Comparison of ENCODE assay signal across 11 cellular contexts in the genomic region with DNA sequence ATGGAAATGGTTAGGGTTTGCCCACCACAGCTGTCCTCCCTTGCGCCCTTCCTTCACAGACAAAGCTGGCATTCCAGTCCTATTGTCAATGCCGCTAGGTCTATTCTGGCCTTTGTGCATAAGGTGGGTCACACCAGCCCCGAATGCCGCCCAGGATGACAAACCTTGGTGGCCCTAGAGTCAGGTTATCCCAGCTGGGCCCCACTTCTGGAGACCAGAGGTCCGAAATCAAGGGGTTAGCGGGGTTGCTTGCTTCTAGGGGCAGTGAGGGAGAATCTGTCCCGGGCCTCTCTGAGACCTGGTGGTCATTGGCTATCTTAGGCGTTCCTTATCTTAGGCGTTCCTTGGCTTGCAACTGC.
A peak's percentile ranks its signal among the peaks of the same experiment; 100 is the strongest.
DNase-seq lines count a peak whose midpoint lies in the region; ATAC-seq and TF ChIP-seq lines count a peak whose summit lies in the region.
"Had no signal": no experiment of that assay in that cellular context is flagged by ENCODE, and none has a peak within 500 bp of the region (broad histone marks: within the 10 kb centered on the region; RNA-seq: fewer than 3 reads in every experiment).

No MANE protein-coding gene starts in this region.

- H3K14ac ChIP-seq in mesenchymal stem cell (ENCODE audit: low read length in 2 of 2): no peak overlapping the region

- no peak overlapping the region for H2BK5ac ChIP-seq in mesenchymal stem cell (ENCODE audit: low read depth, low read length, poor library complexity, severe bottlenecking)

- H3K79me1 ChIP-seq in mesenchymal stem cell (replicated peaks; ENCODE audit: low read length, poor library complexity, severe bottlenecking): no peaks in the 10 kb centered on the region

- H3K36me3 Mint-ChIP-seq in activated naive CD8-positive, alpha-beta T cell: no peaks in the 10 kb centered on the region
- no peaks in the 10 kb centered on the region for H3K36me3 Mint-ChIP-seq in activated naive CD8-positive, alpha-beta T cell treated with anti-CD3 and anti-CD28 coated beads for 36 hours
- H3K36me3 Mint-ChIP-seq in T-helper 17 cell (ENCODE audit: low read depth) (peaks cover 4% of the 10 kb centered on the region), endothelial cell (ENCODE audit: low read depth, unreplicated experiment) (no peaks in the 10 kb centered on the region)
- H3K36me3 Mint-ChIP-seq: CD4-positive, CD25-positive, alpha-beta regulatory T cell; WTC11 had no signal

- no peak overlapping the region for H3K4me2 ChIP-seq in mesenchymal stem cell (ENCODE audit: low read length, poor library complexity, severe bottlenecking)

- H3K36me3 ChIP-seq in mesenchymal stem cell (ENCODE audit: control insufficient read depth in 1 of 2, insufficient read depth in 2 of 2, low read depth in 1 of 2, low read length in 2 of 2): no peaks in the 10 kb centered on the region
- no peaks in the 10 kb centered on the region for H3K36me3 ChIP-seq in suprapubic skin

- H3K4me1 ChIP-seq in mesenchymal stem cell (ENCODE audit: control insufficient read depth, insufficient read depth, low read depth, low read length): peaks cover 9% of the 10 kb centered on the region
- H3K4me1 ChIP-seq in suprapubic skin: peaks cover 50% of the 10 kb centered on the region

- peaks cover 32% of the 10 kb centered on the region for H3K27me3 Mint-ChIP-seq in activated naive CD8-positive, alpha-beta T cell
- H3K27me3 Mint-ChIP-seq in activated naive CD8-positive, alpha-beta T cell treated with anti-CD3 and anti-CD28 coated beads for 36 hours: peaks cover 73% of the 10 kb centered on the region
- H3K27me3 Mint-ChIP-seq in T-helper 17 cell (peaks cover 33% of the 10 kb centered on the region), endothelial cell (ENCODE audit: unreplicated experiment) (peaks cover 8% of the 10 kb centered on the region)

- TF ChIP-seq POLR2A in suprapubic skin (IDR thresholded peaks at IDR 0.05): no peak

- no peak overlapping the region for H3K18ac ChIP-seq in mesenchymal stem cell (ENCODE audit: low read depth in 1 of 2, low read length in 2 of 2)

- DNase-seq in activated naive CD8-positive, alpha-beta T cell treated with anti-CD3 and anti-CD28 coated beads for 36 hours: no peak
- DNase-seq in T-helper 17 cell: no peak
- no peak for DNase-seq in mesenchymal stem cell
- no peak for DNase-seq in suprapubic skin (ENCODE audit: low spot score in 2 of 2)
- no peak for DNase-seq in endothelial cell (ENCODE audit: low spot score)
- DNase-seq in NCI-H1930 (lab: John Stamatoyannopoulos, UW): no peak
- no peak for DNase-seq in cerebellar cortex (ENCODE audit: low spot score)
- DNase-seq: NCI-H2029 treated with DMSO at 0.1 percent for 48 hours had no signal

- H3K27ac ChIP-seq in mesenchymal stem cell (ENCODE audit: low read length, poor library complexity, severe bottlenecking) (no peak overlapping the region), suprapubic skin (no peak overlapping the region)

- 61% methylated on average over 9 of the region's 9 CpGs for WGBS in mesenchymal stem cell
- WGBS in suprapubic skin: 78% methylated on average over 7 of the region's 9 CpGs

- ATAC-seq in T-helper 17 cell: no peak

- H2BK12ac ChIP-seq in mesenchymal stem cell (ENCODE audit: low read length in 2 of 2): no peak overlapping the region

- H3K23ac ChIP-seq in mesenchymal stem cell (ENCODE audit: low read length in 2 of 2): no peak overlapping the region

- H4K8ac ChIP-seq in mesenchymal stem cell (ENCODE audit: low read length): no peak overlapping the region

- peak overlapping the region; percentile 53 for H3K4me3 Mint-ChIP-seq in activated naive CD8-positive, alpha-beta T cell
- H3K4me3 Mint-ChIP-seq in activated naive CD8-positive, alpha-beta T cell treated with anti-CD3 and anti-CD28 coated beads for 36 hours: no peak overlapping the region
- peak overlapping the region; percentile 52 for H3K4me3 Mint-ChIP-seq in T-helper 17 cell
- H3K4me3 Mint-ChIP-seq in endothelial cell (ENCODE audit: unreplicated experiment): no peak overlapping the region

- TF ChIP-seq CTCF in suprapubic skin (IDR thresholded peaks at IDR 0.05): no peak
- TF ChIP-seq CTCF in endothelial cell (IDR thresholded peaks at IDR 0.05; ENCODE audit: unreplicated experiment): no peak

- no peak overlapping the region for H3K4ac ChIP-seq in mesenchymal stem cell (ENCODE audit: low read depth in 1 of 2, low read length in 2 of 2)

- peak overlapping the region; percentile 27 for H2AK5ac ChIP-seq in mesenchymal stem cell (ENCODE audit: low read length, severe bottlenecking)

- H3K4me1 Mint-ChIP-seq in activated naive CD8-positive, alpha-beta T cell (ENCODE audit: low read depth): peaks cover 21% of the 10 kb centered on the region
- peaks cover 14% of the 10 kb centered on the region for H3K4me1 Mint-ChIP-seq in activated naive CD8-positive, alpha-beta T cell treated with anti-CD3 and anti-CD28 coated beads for 36 hours
- H3K4me1 Mint-ChIP-seq in T-helper 17 cell: peaks cover 25% of the 10 kb centered on the region
- H3K4me1 Mint-ChIP-seq in endothelial cell (ENCODE audit: unreplicated experiment): peaks cover 11% of the 10 kb centered on the region

- no peak overlapping the region for H2BK120ac ChIP-seq in mesenchymal stem cell (ENCODE audit: low read depth, low read length)

- H4K91ac ChIP-seq in mesenchymal stem cell (ENCODE audit: low read length): no peak overlapping the region

- TF ChIP-seq EP300 in suprapubic skin (IDR thresholded peaks at IDR 0.05): no peak

- no peaks in the 10 kb centered on the region for H3K9me3 Mint-ChIP-seq in activated naive CD8-positive, alpha-beta T cell (ENCODE audit: low read depth)
- H3K9me3 Mint-ChIP-seq in activated naive CD8-positive, alpha-beta T cell treated with anti-CD3 and anti-CD28 coated beads for 36 hours: no peaks in the 10 kb centered on the region
- H3K9me3 Mint-ChIP-seq in endothelial cell (ENCODE audit: unreplicated experiment): no peaks in the 10 kb centered on the region
- H3K9me3 Mint-ChIP-seq: WTC11 had no signal

- no peak overlapping the region for H2AFZ ChIP-seq in mesenchymal stem cell (ENCODE audit: low read depth, low read length)

- H2BK15ac ChIP-seq in mesenchymal stem cell (ENCODE audit: low read depth, poor library complexity, severe bottlenecking): no peak overlapping the region

- no peaks in the 10 kb centered on the region for H3K9me3 ChIP-seq in T-helper 17 cell (ENCODE audit: control insufficient read depth, low read length, poor library complexity, severe bottlenecking)
- H3K9me3 ChIP-seq in mesenchymal stem cell (ENCODE audit: control insufficient read depth, low read length): no peaks in the 10 kb centered on the region
- no peaks in the 10 kb centered on the region for H3K9me3 ChIP-seq in suprapubic skin

- H3K27me3 ChIP-seq in mesenchymal stem cell (ENCODE audit: control insufficient read depth in 1 of 2, insufficient read depth in 1 of 2, low read length in 2 of 2) (peaks cover 0 to 19% of the 10 kb centered on the region in 2 experiments), suprapubic skin (peaks cover 33% of the 10 kb centered on the region)

- H3K4me3 ChIP-seq in mesenchymal stem cell (ENCODE audit: insufficient read depth in 1 of 2, low read depth in 1 of 2, low read length in 2 of 2) (no peak overlapping the region), suprapubic skin (peak overlapping the region; percentile 79)

- H3K9ac ChIP-seq in mesenchymal stem cell (ENCODE audit: low read length): no peak overlapping the region

- no peak overlapping the region for H3K27ac Mint-ChIP-seq in activated naive CD8-positive, alpha-beta T cell
- H3K27ac Mint-ChIP-seq in activated naive CD8-positive, alpha-beta T cell treated with anti-CD3 and anti-CD28 coated beads for 36 hours: no peak overlapping the region
- H3K27ac Mint-ChIP-seq in T-helper 17 cell: no peak overlapping the region
- no peak overlapping the region for H3K27ac Mint-ChIP-seq in endothelial cell (ENCODE audit: unreplicated experiment)
- H3K27ac Mint-ChIP-seq: WTC11 had no signal

Comparison
In these comparisons a context has a peak if more than half of its experiments do, and no peak if none do; other contexts are left out.
1. H3K4me3 Mint-ChIP-seq: peak in activated naive CD8-positive, alpha-beta T cell (single experiment) and T-helper 17 cell (single experiment); none in activated naive CD8-positive, alpha-beta T cell treated with anti-CD3 and anti-CD28 coated beads for 36 hours (single experiment) and endothelial cell (single experiment).